ENCODE assay signal across 8 cellular contexts in the genomic region with DNA sequence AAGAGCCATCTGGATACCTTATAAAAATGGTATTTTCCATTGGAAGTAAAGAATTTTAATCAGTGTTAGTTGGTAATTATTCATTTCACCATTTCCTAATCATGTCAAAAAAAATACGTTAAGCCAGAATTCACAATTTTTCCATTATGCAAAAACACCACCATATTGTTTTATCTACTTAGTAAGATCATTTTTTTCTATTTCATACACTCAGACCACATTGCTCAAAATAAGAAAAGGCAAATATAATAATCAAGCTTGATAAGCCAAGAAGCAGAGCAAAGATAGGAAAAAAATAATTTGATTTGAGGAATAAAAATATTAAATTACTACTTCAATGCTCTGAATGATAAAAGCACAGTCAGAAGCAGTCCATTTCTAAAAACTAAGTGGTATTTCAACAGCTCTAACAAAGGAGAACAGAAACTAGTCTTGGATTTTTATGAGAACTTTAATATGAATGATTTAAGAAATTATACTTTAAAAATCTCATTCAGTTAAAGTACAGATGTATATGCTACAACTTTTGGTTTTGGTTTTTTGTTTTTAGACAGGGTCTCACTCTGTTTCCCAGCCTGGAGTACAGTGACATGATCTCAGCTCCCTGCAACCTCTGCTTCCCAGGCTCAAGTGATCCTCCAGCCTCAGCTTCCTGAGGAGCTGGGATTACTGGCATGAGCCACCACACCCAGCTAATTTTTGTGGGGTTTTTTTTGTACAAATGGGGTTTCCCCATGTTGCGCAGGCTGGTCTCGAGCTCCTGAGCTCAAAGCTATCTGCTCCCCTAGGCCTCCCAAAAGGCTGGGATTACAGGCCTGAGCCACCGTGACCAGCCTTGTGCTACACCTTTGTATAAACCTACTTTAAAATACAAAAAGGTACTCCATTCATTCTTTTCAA. TPM values are rescaled to one million over a fixed set of nuclear protein-coding genes. Genes with fewer than 3 reads are reported as not detected.
A peak's percentile ranks its signal among the peaks of the same experiment; 100 is the strongest.
DNase-seq lines count a peak whose midpoint lies in the region; FAIRE-seq and TF ChIP-seq lines count a peak whose summit lies in the region.

No MANE protein-coding gene starts in this region.

- no peak overlapping the region for H3K9ac ChIP-seq in OCI-LY1 (ENCODE audit: low read length)

- H3K79me2 ChIP-seq in OCI-LY1 (ENCODE audit: insufficient read depth, low read length): no peaks in the 10 kb centered on the region

- no peaks in the 10 kb centered on the region for H4K20me1 ChIP-seq in OCI-LY1 (ENCODE audit: insufficient read depth, low read length)

- H3K9me3 ChIP-seq in OCI-LY1 (ENCODE audit: low read length): no peaks in the 10 kb centered on the region
- no peaks in the 10 kb centered on the region for H3K9me3 ChIP-seq in neuron (ENCODE audit: low read length)

- no peaks in the 10 kb centered on the region for H3K9me2 ChIP-seq in OCI-LY1 (ENCODE audit: low read depth, low read length)

- no peak for DNase-seq in GM12891 (ENCODE audit: insufficient read length, low spot score)
- peak; percentile 13 for DNase-seq in H4 (ENCODE audit: low spot score)
- DNase-seq in astrocyte of the hippocampus (ENCODE audit: low read depth, low spot score): peak; percentile 35
- DNase-seq in NCI-H1092 treated with DMSO at 0.1 percent for 48 hours (lab: John Stamatoyannopoulos, UW): no peak
- DNase-seq in superior temporal gyrus (ENCODE audit: extremely low spot score): no peak
- no peak for DNase-seq in iPS-NIHi11 (ENCODE audit: low spot score)

- peak overlapping the region; percentile 15 for H3K27ac ChIP-seq in OCI-LY1 (ENCODE audit: low read depth, low read length, poor library complexity, severe bottlenecking)

- TF ChIP-seq CTCF in OCI-LY1 (IDR thresholded peaks at IDR 0.05; ENCODE audit: low read length): no peak

- peak overlapping the region; percentile 0; the same call in 1 of the 2 replicates for H3K4me2 ChIP-seq in OCI-LY1 (ENCODE audit: low read length)

- H3K27me3 ChIP-seq in OCI-LY1 (ENCODE audit: insufficient read depth, low read length) (no peaks in the 10 kb centered on the region), neuron (ENCODE audit: insufficient read depth, low read length) (no peaks in the 10 kb centered on the region)

- no peak overlapping the region for H3K4me3 ChIP-seq in OCI-LY1 (ENCODE audit: low read depth, low read length, poor library complexity, severe bottlenecking)
- no peak overlapping the region for H3K4me3 ChIP-seq in neuron (ENCODE audit: low read length)

- no peak overlapping the region for H2AFZ ChIP-seq in OCI-LY1 (ENCODE audit: low read length)
- peak overlapping the region; percentile 32 for H2AFZ ChIP-seq in neuron (ENCODE audit: low read depth, low read length)

- H3K4me1 ChIP-seq in OCI-LY1 (ENCODE audit: insufficient read depth, low read length, severe bottlenecking) (peaks cover 16% of the 10 kb centered on the region), neuron (ENCODE audit: insufficient read depth, low read length) (no peaks in the 10 kb centered on the region)

- H3K36me3 ChIP-seq in OCI-LY1 (ENCODE audit: insufficient read depth, low read length): no peaks in the 10 kb centered on the region
- H3K36me3 ChIP-seq in neuron (ENCODE audit: insufficient read depth, low read length): no peaks in the 10 kb centered on the region

- H3F3A ChIP-seq in OCI-LY1 (ENCODE audit: insufficient read depth, low read length): no peaks in the 10 kb centered on the region

- no peak for FAIRE-seq in GM12891 (lab: Jason Lieb, UNC)

- TF ChIP-seq POLR2A in GM12891 (IDR thresholded peaks at IDR 0.05; ENCODE audit: low read depth, low read length): no peak

TF ChIP-seq in GM12891, 5 proteins besides CTCF, POLR2A, EP300 and RAD21:
- TF ChIP-seq PAX5 (IDR thresholded peaks at IDR 0.05; ENCODE audit: insufficient read depth, low read length, severe bottlenecking) (no peak), POU2F2 (IDR thresholded peaks at IDR 0.05; ENCODE audit: low read depth, low read length) (no peak), TAF1 (IDR thresholded peaks at IDR 0.05; ENCODE audit: low read depth, low read length) (no peak), SPI1 (IDR thresholded peaks at IDR 0.05; ENCODE audit: low read depth, low read length) (0 out of 2 replicates have a peak, but pooled peaks have one; percentile 5)
TF ChIP-seq in GM12891: peak in this region for 1.

RNA-seq across cellular contexts. Expression of a gene that starts 46.6 kb away (rescaled TPM):
- polyA plus RNA-seq in GM12891 (2012; ENCODE audit: low read depth, missing spikeins): 0.04 TPM
- total RNA-seq in H4 (2014; rRNA removed; shearing (Covaris generic)): 0.02 and 0.18 TPM in 2 replicates

Comparison
In these comparisons a context has a peak if more than half of its experiments do, and no peak if none do; other contexts are left out.
1. DNase-seq: peak in H4 (single experiment) and astrocyte of the hippocampus (single experiment); none in GM12891 (single experiment), NCI-H1092 treated with DMSO at 0.1 percent for 48 hours (single experiment), superior temporal gyrus (single experiment) and iPS-NIHi11 (single experiment).